In genomic region chr14:103541494-103541943, GRCh38 we compare ENCODE assay signal across 13 cellular contexts. TPM values are rescaled to one million over a fixed set of nuclear protein-coding genes. Genes with fewer than 3 reads are reported as not detected.
DNase-seq lines count a peak whose midpoint lies in the region; ATAC-seq and TF ChIP-seq lines count a peak whose summit lies in the region.
"Had no signal": no experiment of that assay in that cellular context is flagged by ENCODE, and none has a peak within 500 bp of the region (broad histone marks: within the 10 kb centered on the region; RNA-seq: fewer than 3 reads in every experiment).

No MANE protein-coding gene starts in this region.

- H3K36me3 ChIP-seq in BE2C (peaks cover 2% of the 10 kb centered on the region; the same call in 1 of the 2 replicates), adipocyte (ENCODE audit: control insufficient read depth, insufficient read depth, low read length, severe bottlenecking) (no peaks in the 10 kb centered on the region), rectal smooth muscle tissue (ENCODE audit: control insufficient read depth, insufficient read depth, low read length) (no peaks in the 10 kb centered on the region), brain microvascular endothelial cell (replicated peaks) (no peaks in the 10 kb centered on the region)

- H3K4me3 Mint-ChIP-seq in natural killer cell treated with Interleukin-12 subunit alpha and Interleukin-12 subunit beta and Interleukin-15 and Interleukin-18, amount 100 ng/mL, for 72 hours, result no peak overlapping the region
- H3K4me3 Mint-ChIP-seq: activated CD4-positive, alpha-beta memory T cell treated with anti-CD3 and anti-CD28 coated beads, Interleukin-2, amount 10 ng/mL, durations not matched to agents 7 days and 5 days; activated naive CD8-positive, alpha-beta T cell treated with anti-CD3 and anti-CD28 coated beads, Interleukin-2, amount 10 ng/mL, durations not matched to agents 7 days and 5 days had no signal

- H3K27me3 Mint-ChIP-seq in natural killer cell treated with Interleukin-12 subunit alpha and Interleukin-12 subunit beta and Interleukin-15 and Interleukin-18, amount 100 ng/mL, for 72 hours, result peaks cover 0 to 4% of the 10 kb centered on the region in 2 donors
- H3K27me3 Mint-ChIP-seq: activated CD4-positive, alpha-beta memory T cell treated with anti-CD3 and anti-CD28 coated beads, Interleukin-2, amount 10 ng/mL, durations not matched to agents 7 days and 5 days had no signal

- intact Hi-C loops in left cardiac atrium (cut with DNase I), result no loop called here

- ATAC-seq in left cardiac atrium, result no peak
- no peak for ATAC-seq in natural killer cell treated with Interleukin-12 subunit alpha and Interleukin-12 subunit beta and Interleukin-15 and Interleukin-18, amount 100 ng/mL, for 72 hours

- H3K27ac Mint-ChIP-seq in natural killer cell treated with Interleukin-12 subunit alpha and Interleukin-12 subunit beta and Interleukin-15 and Interleukin-18, amount 100 ng/mL, for 72 hours, result no peak overlapping the region
- H3K27ac Mint-ChIP-seq: activated CD4-positive, alpha-beta memory T cell treated with anti-CD3 and anti-CD28 coated beads, Interleukin-2, amount 10 ng/mL, durations not matched to agents 7 days and 5 days; activated naive CD8-positive, alpha-beta T cell treated with anti-CD3 and anti-CD28 coated beads, Interleukin-2, amount 10 ng/mL, durations not matched to agents 7 days and 5 days had no signal

- H3K27me3 ChIP-seq in BE2C (no peaks in the 10 kb centered on the region), adipocyte (replicated peaks; ENCODE audit: control insufficient read depth, insufficient read depth, low read length) (no peaks in the 10 kb centered on the region), rectal smooth muscle tissue (ENCODE audit: control insufficient read depth, insufficient read depth, low read length) (no peaks in the 10 kb centered on the region), brain microvascular endothelial cell (replicated peaks) (no peaks in the 10 kb centered on the region)

- TF ChIP-seq CTCF in BE2C (IDR thresholded peaks at IDR 0.05; ENCODE audit: low read depth, low read length) (no peak), brain microvascular endothelial cell (IDR thresholded peaks at IDR 0.05; ENCODE audit: low read depth, low read length, missing control alignments) (no peak)

- H3K9ac ChIP-seq in adipocyte (ENCODE audit: low read length) (peak overlapping the region; percentile 82), rectal smooth muscle tissue (ENCODE audit: low read length) (no peak overlapping the region)
- H3K9ac ChIP-seq: parathyroid adenoma had no signal

- H3K4me1 ChIP-seq in BE2C, result peaks cover 29% of the 10 kb centered on the region
- H3K4me1 ChIP-seq in adipocyte (ENCODE audit: control insufficient read depth, insufficient read depth, low read length), result peaks cover 79% of the 10 kb centered on the region
- peaks cover 68% of the 10 kb centered on the region for H3K4me1 ChIP-seq in rectal smooth muscle tissue (ENCODE audit: control insufficient read depth, insufficient read depth, low read length)

- H3K9me3 Mint-ChIP-seq in natural killer cell treated with Interleukin-12 subunit alpha and Interleukin-12 subunit beta and Interleukin-15 and Interleukin-18, amount 100 ng/mL, for 72 hours, result no peaks in the 10 kb centered on the region
- H3K9me3 Mint-ChIP-seq: activated CD4-positive, alpha-beta memory T cell treated with anti-CD3 and anti-CD28 coated beads, Interleukin-2, amount 10 ng/mL, durations not matched to agents 7 days and 5 days; activated naive CD8-positive, alpha-beta T cell treated with anti-CD3 and anti-CD28 coated beads, Interleukin-2, amount 10 ng/mL, durations not matched to agents 7 days and 5 days had no signal

- no peaks in the 10 kb centered on the region for H3K4me1 Mint-ChIP-seq in natural killer cell treated with Interleukin-12 subunit alpha and Interleukin-12 subunit beta and Interleukin-15 and Interleukin-18, amount 100 ng/mL, for 72 hours (ENCODE audit: low read depth in 2 of 2)
- H3K4me1 Mint-ChIP-seq: activated CD4-positive, alpha-beta memory T cell treated with anti-CD3 and anti-CD28 coated beads, Interleukin-2, amount 10 ng/mL, durations not matched to agents 7 days and 5 days; activated naive CD8-positive, alpha-beta T cell treated with anti-CD3 and anti-CD28 coated beads, Interleukin-2, amount 10 ng/mL, durations not matched to agents 7 days and 5 days had no signal

- no peaks in the 10 kb centered on the region for H3K36me3 Mint-ChIP-seq in natural killer cell treated with Interleukin-12 subunit alpha and Interleukin-12 subunit beta and Interleukin-15 and Interleukin-18, amount 100 ng/mL, for 72 hours
- H3K36me3 Mint-ChIP-seq: activated naive CD8-positive, alpha-beta T cell treated with anti-CD3 and anti-CD28 coated beads, Interleukin-2, amount 10 ng/mL, durations not matched to agents 7 days and 5 days had no signal

- no peaks in the 10 kb centered on the region for H3K9me3 ChIP-seq in BE2C
- no peaks in the 10 kb centered on the region for H3K9me3 ChIP-seq in adipocyte (ENCODE audit: control insufficient read depth, low read length)

- peak overlapping the region; percentile 85 for H3K27ac ChIP-seq in rectal smooth muscle tissue (ENCODE audit: low read depth, low read length)
- no peak overlapping the region for H3K27ac ChIP-seq in brain microvascular endothelial cell
- H3K27ac ChIP-seq: parathyroid adenoma had no signal

- H3K4me3 ChIP-seq in BE2C (ENCODE audit: low read depth, low read length), result no peak overlapping the region
- no peak overlapping the region for H3K4me3 ChIP-seq in adipocyte (ENCODE audit: low read length)
- no peak overlapping the region for H3K4me3 ChIP-seq in rectal smooth muscle tissue (ENCODE audit: low read length)
- H3K4me3 ChIP-seq in brain microvascular endothelial cell (ENCODE audit: low read depth, low read length), result no peak overlapping the region

- peak; percentile 6 for DNase-seq in BE2C
- DNase-seq in adipocyte (ENCODE audit: low read depth), result no peak
- peak; percentile 24 for DNase-seq in left cardiac atrium
- DNase-seq in activated CD8-positive, alpha-beta memory T cell treated with anti-CD3 and anti-CD28 coated beads, Interleukin-2, amount 50 U/mL, for 48 hours, result no peak
- DNase-seq in natural killer cell treated with Interleukin-12 subunit alpha and Interleukin-12 subunit beta and Interleukin-15 and Interleukin-18, amount 100 ng/mL, for 72 hours (ENCODE audit: low spot score), result no peak
- no peak for DNase-seq in brain microvascular endothelial cell
- DNase-seq in stimulated activated CD4-positive, alpha-beta T cell treated with anti-CD3 and anti-CD28 coated beads, Interleukin-4, amount 100 ng/mL, for 4 hours, result no peak
- DNase-seq: activated CD4-positive, alpha-beta memory T cell treated with anti-CD3 and anti-CD28 coated beads, Interleukin-2, amount 10 ng/mL, durations not matched to agents 7 days and 5 days; activated naive CD8-positive, alpha-beta T cell treated with anti-CD3 and anti-CD28 coated beads, Interleukin-2, amount 10 ng/mL, durations not matched to agents 7 days and 5 days; NCI-H187; T-helper 2 cell had no signal

- in situ Hi-C loops in brain microvascular endothelial cell (cut with HindIII; ENCODE audit: low pct_ligation_motif_present, low sequenced_read_pairs), result no loop called here

RNA-seq across cellular contexts. Expression of gene TRMT61A, which starts 12.5 kb away (rescaled TPM):
- polyA plus RNA-seq in BE2C (2012; ENCODE audit: insufficient read depth, insufficient read length, low read depth), result 137 TPM
- total RNA-seq in left cardiac atrium, result 1 to 10 TPM; 6.0 to 8.5 TPM
- total RNA-seq in natural killer cell treated with Interleukin-12 subunit alpha and Interleukin-12 subunit beta and Interleukin-15 and Interleukin-18, amount 100 ng/mL, for 72 hours, result 10 to 100 TPM; 13.2 to 29.7 TPM

RNA-seq across cellular contexts. Expression of gene CKB, which starts 18.9 kb away (rescaled TPM):
- 1,667 TPM for polyA plus RNA-seq in BE2C (2012; ENCODE audit: insufficient read depth, insufficient read length, low read depth)
- total RNA-seq in left cardiac atrium, result 100 to 1,000 TPM; 407 to 412 TPM
- 1 to 10 TPM; 3.0 to 4.6 TPM for total RNA-seq in natural killer cell treated with Interleukin-12 subunit alpha and Interleukin-12 subunit beta and Interleukin-15 and Interleukin-18, amount 100 ng/mL, for 72 hours

RNA-seq across cellular contexts. Expression of gene BAG5, which starts 20.9 kb away (rescaled TPM):
- polyA plus RNA-seq in BE2C (2012; ENCODE audit: insufficient read depth, insufficient read length, low read depth), result 54.9 TPM
- total RNA-seq in left cardiac atrium, result 10 to 100 TPM; 15.2 to 23.6 TPM
- 10 to 100 TPM; 27.4 to 29.6 TPM for total RNA-seq in natural killer cell treated with Interleukin-12 subunit alpha and Interleukin-12 subunit beta and Interleukin-15 and Interleukin-18, amount 100 ng/mL, for 72 hours

RNA-seq across cellular contexts. Expression of gene COA8, which starts 21.2 kb away (rescaled TPM):
- polyA plus RNA-seq in BE2C (2012; ENCODE audit: insufficient read depth, insufficient read length, low read depth), result 43.8 TPM
- total RNA-seq in left cardiac atrium, result 10 to 100 TPM; 37.8 to 42.5 TPM
- total RNA-seq in natural killer cell treated with Interleukin-12 subunit alpha and Interleukin-12 subunit beta and Interleukin-15 and Interleukin-18, amount 100 ng/mL, for 72 hours, result 10 to 100 TPM; 35.8 to 38.3 TPM

Comparison
In these comparisons a context has a peak if more than half of its experiments do, and no peak if none do; other contexts are left out.
1. DNase-seq: peak in BE2C (single experiment) and left cardiac atrium (single experiment); none in adipocyte (single experiment), activated CD8-positive, alpha-beta memory T cell treated with anti-CD3 and anti-CD28 coated beads, Interleukin-2, amount 50 U/mL, for 48 hours (single experiment), natural killer cell treated with Interleukin-12 subunit alpha and Interleukin-12 subunit beta and Interleukin-15 and Interleukin-18, amount 100 ng/mL, for 72 hours (single experiment), brain microvascular endothelial cell (single experiment) and stimulated activated CD4-positive, alpha-beta T cell treated with anti-CD3 and anti-CD28 coated beads, Interleukin-4, amount 100 ng/mL, for 4 hours (0 of 2).
2. RNA of gene CKB, which starts 18.9 kb away (total RNA-seq): 407 to 412 TPM in left cardiac atrium; 3.0 to 4.6 TPM in natural killer cell treated with Interleukin-12 subunit alpha and Interleukin-12 subunit beta and Interleukin-15 and Interleukin-18, amount 100 ng/mL, for 72 hours; every median in the first group is over 10 times any median in the second.